ENCODE assay signal across 26 cellular contexts in genomic region chr6:13172294-13172693, GRCh38.
"Had no signal": no experiment of that assay in that cellular context is flagged by ENCODE, and none has a peak within 500 bp of the region (broad histone marks: within the 10 kb centered on the region; RNA-seq: fewer than 3 reads in every experiment).

No MANE protein-coding gene starts in this region.

- DNase-seq: activated CD4-positive, alpha-beta T cell treated with anti-CD3 and anti-CD28 coated beads, Interleukin-2, amount 10 ng/mL, durations not matched to agents 24 days and 14 days; activated CD4-positive, alpha-beta T cell treated with anti-CD3 and anti-CD28 coated beads, Interleukin-2, amount 50 U/mL, for 4 hours; activated CD8-positive, alpha-beta T cell treated with anti-CD3 and anti-CD28 coated beads for 36 hours; activated effector memory CD4-positive, alpha-beta T cell treated with anti-CD3 and anti-CD28 coated beads, Interleukin-2, amount 50 U/mL, for 16 hours; activated naive CD4-positive, alpha-beta T cell treated with Interleukin-2 at 50 U/mL for 16 hours; activated T-cell treated with anti-CD3 and anti-CD28 coated beads, Interleukin-2, amount 50 U/mL, for 1 hour; activated T-cell treated with anti-CD3 and anti-CD28 coated beads, Interleukin-2, amount 50 U/mL, for 72 hours; adrenal gland; body of pancreas; IMR-90; NCI-H1092 treated with DMSO at 0.1 percent for 48 hours; NCI-H1436; NCI-H1930; NCI-H2171; NCI-H510A; NCI-H526; NCI-H774; NK-92 treated with Interleukin-12 subunit alpha and Interleukin-12 subunit beta, amount 100 ng/mL, for 24 hours; PC-3; Peyer's patch; RPMI8226; SHP77 treated with DMSO at 0.1 percent for 48 hours; SK-N-SH had no signal

- ATAC-seq: activated CD8-positive, alpha-beta T cell treated with anti-CD3 and anti-CD28 coated beads for 36 hours; activated naive CD4-positive, alpha-beta T cell treated with anti-CD3 and anti-CD28 coated beads, Interleukin-2, amount 50 U/mL, for 72 hours; activated T-cell treated with anti-CD3 and anti-CD28 coated beads, Interleukin-2, amount 50 U/mL, for 72 hours; activated T-helper 17 cell treated with anti-CD3 and anti-CD28 coated beads, Interleukin-2, amount 50 U/mL, for 72 hours; body of pancreas; K562; PC-3 had no signal
